ENCODE assay signal across 8 cellular contexts in the genomic region with DNA sequence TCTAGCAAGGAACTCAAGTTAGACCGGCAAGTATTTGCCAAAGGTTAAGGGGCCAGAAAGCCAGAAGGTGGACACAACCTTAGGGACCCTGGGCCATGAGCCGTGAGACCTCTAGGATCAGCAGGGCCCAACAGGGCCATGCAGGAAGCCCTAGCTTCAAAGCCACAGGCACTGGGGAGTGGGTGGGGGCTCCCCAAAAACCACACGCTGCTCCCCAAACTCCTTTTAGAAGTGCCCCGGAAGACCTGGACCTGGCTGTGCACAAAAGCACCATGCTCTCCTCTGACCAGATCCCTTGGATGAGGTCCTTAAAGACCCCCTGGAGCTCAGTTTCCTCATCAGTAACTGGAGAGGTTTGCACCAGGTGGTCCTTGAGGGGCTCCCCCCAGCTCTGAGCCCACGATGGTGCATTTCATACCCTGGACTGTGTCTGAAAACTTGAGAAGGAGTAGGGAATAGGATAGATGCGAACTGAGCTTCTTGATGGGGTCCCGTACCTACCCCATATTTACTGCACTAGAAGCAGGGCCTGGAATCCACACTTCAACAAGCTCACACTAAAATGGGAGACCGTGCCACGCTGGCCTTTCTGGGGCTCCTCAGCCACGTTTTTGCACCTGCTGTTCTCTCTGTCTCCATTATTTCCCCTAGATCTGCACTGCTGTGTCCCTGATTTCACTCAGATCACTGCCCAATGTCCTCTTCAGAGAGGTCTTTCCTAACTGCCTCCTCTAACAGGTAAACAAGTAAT. TPM values are rescaled to one million over a fixed set of nuclear protein-coding genes. Genes with fewer than 3 reads are reported as not detected.
A peak's percentile ranks its signal among the peaks of the same experiment; 100 is the strongest.
DNase-seq lines count a peak whose midpoint lies in the region; ATAC-seq and TF ChIP-seq lines count a peak whose summit lies in the region.

No MANE protein-coding gene starts in this region.

- no peaks in the 10 kb centered on the region for H3K79me2 ChIP-seq in OCI-LY1 (ENCODE audit: insufficient read depth, low read length)

- peaks cover 11% of the 10 kb centered on the region for H3K36me3 Mint-ChIP-seq in effector memory CD8-positive, alpha-beta T cell (ENCODE audit: insufficient read depth)

- no peak for TF ChIP-seq POLR2A in sigmoid colon (IDR thresholded peaks at IDR 0.05)
- no peak for TF ChIP-seq POLR2A in gastroesophageal sphincter (IDR thresholded peaks at IDR 0.05)

- H4K20me1 ChIP-seq in OCI-LY1 (ENCODE audit: insufficient read depth, low read length): no peaks in the 10 kb centered on the region

- H3K27me3 ChIP-seq in OCI-LY1 (ENCODE audit: insufficient read depth, low read length) (no peaks in the 10 kb centered on the region), sigmoid colon (no peaks in the 10 kb centered on the region), gastroesophageal sphincter (no peaks in the 10 kb centered on the region)

- H2AFZ ChIP-seq in OCI-LY1 (ENCODE audit: low read length): no peak overlapping the region

- H3K36me3 ChIP-seq in OCI-LY1 (ENCODE audit: insufficient read depth, low read length): no peaks in the 10 kb centered on the region
- no peaks in the 10 kb centered on the region for H3K36me3 ChIP-seq in sigmoid colon
- no peaks in the 10 kb centered on the region for H3K36me3 ChIP-seq in gastroesophageal sphincter

- H3K9me3 ChIP-seq in OCI-LY1 (ENCODE audit: low read length) (no peaks in the 10 kb centered on the region), sigmoid colon (no peaks in the 10 kb centered on the region), gastroesophageal sphincter (no peaks in the 10 kb centered on the region)

- H3K4me3 Mint-ChIP-seq in effector memory CD8-positive, alpha-beta T cell: peak overlapping the region; percentile 92 to 93

- no peaks in the 10 kb centered on the region for H3K9me3 Mint-ChIP-seq in effector memory CD8-positive, alpha-beta T cell

- H3K4me1 Mint-ChIP-seq in effector memory CD8-positive, alpha-beta T cell (ENCODE audit: low read depth in 2 of 2): peaks cover 37 to 53% of the 10 kb centered on the region in 2 donors

- DNase-seq in GM12865 (ENCODE audit: low read depth) (peak; percentile 31), sigmoid colon (peak; percentile 60), COLO668 (lab: John Stamatoyannopoulos, UW; ENCODE audit: unreplicated experiment) (no peak)
- DNase-seq in effector memory CD8-positive, alpha-beta T cell: peak in 1 of 3 experiments; percentile 15

- H3F3A ChIP-seq in OCI-LY1 (ENCODE audit: insufficient read depth, low read length): no peaks in the 10 kb centered on the region

- H3K9ac ChIP-seq in OCI-LY1 (ENCODE audit: low read length): peak overlapping the region; percentile 73

- peak overlapping the region; percentile 81 for H3K4me2 ChIP-seq in OCI-LY1 (ENCODE audit: low read length)

- TF ChIP-seq EP300 in sigmoid colon (IDR thresholded peaks at IDR 0.05) (no peak), gastroesophageal sphincter (IDR thresholded peaks at IDR 0.05) (no peak)

- H3K27me3 Mint-ChIP-seq in effector memory CD8-positive, alpha-beta T cell: no peaks in the 10 kb centered on the region

- H3K4me1 ChIP-seq in OCI-LY1 (ENCODE audit: insufficient read depth, low read length, severe bottlenecking): peaks cover 24% of the 10 kb centered on the region
- peaks cover 0 to 72% (median 63%) of the 10 kb centered on the region in 4 donors for H3K4me1 ChIP-seq in sigmoid colon
- H3K4me1 ChIP-seq in gastroesophageal sphincter: peaks cover 0 to 19% (median 0%) of the 10 kb centered on the region in 3 donors

- H3K9me2 ChIP-seq in OCI-LY1 (ENCODE audit: low read depth, low read length): no peaks in the 10 kb centered on the region

- intact Hi-C loops in sigmoid colon (cut with DNase I): no loop called here

- peak overlapping the region; percentile 90 for H3K4me3 ChIP-seq in GM12865 (ENCODE audit: low read depth, low read length)
- peak overlapping the region; percentile 64 for H3K4me3 ChIP-seq in OCI-LY1 (ENCODE audit: low read depth, low read length, poor library complexity, severe bottlenecking)
- peak overlapping the region in 1 of 4 donors; percentile 26 for H3K4me3 ChIP-seq in sigmoid colon
- H3K4me3 ChIP-seq in gastroesophageal sphincter: no peak overlapping the region

- no peak for TF ChIP-seq CTCF in GM12865 (IDR thresholded peaks at IDR 0.05; ENCODE audit: insufficient read depth, low read depth, low read length, missing control alignments)
- TF ChIP-seq CTCF in OCI-LY1 (IDR thresholded peaks at IDR 0.05; ENCODE audit: low read length): no peak
- TF ChIP-seq CTCF in sigmoid colon (IDR thresholded peaks at IDR 0.05): no peak
- TF ChIP-seq CTCF in gastroesophageal sphincter (IDR thresholded peaks at IDR 0.05): no peak

- peak overlapping the region; percentile 79 for H3K27ac ChIP-seq in OCI-LY1 (ENCODE audit: low read depth, low read length, poor library complexity, severe bottlenecking)
- peak overlapping the region; percentile 62 to 96 (median 93) for H3K27ac ChIP-seq in sigmoid colon
- H3K27ac ChIP-seq in gastroesophageal sphincter: peak overlapping the region in 1 of 4 donors; percentile 77

- 72 to 87% methylated on average over 10 of the region's 10 CpGs for WGBS in sigmoid colon, 2 donors
- WGBS in gastroesophageal sphincter (ENCODE audit: low coverage in 1 of 2), 2 donors: 82 to 89% methylated on average over 5 to 7 of the region's 10 CpGs

- H3K27ac Mint-ChIP-seq in effector memory CD8-positive, alpha-beta T cell: peak overlapping the region; percentile 97 to 99

- ATAC-seq in effector memory CD8-positive, alpha-beta T cell (replicated peaks): no peak
- ATAC-seq in GM18511 (IDR thresholded peaks at IDR 0.05; ENCODE audit: unreplicated experiment) (no peak), gastroesophageal sphincter (no peak), HG02970 (IDR thresholded peaks at IDR 0.05; ENCODE audit: low FRiP score, unreplicated experiment) (no peak)

RNA-seq across cellular contexts. Expression of gene LBR, which starts 40.6 kb away (rescaled TPM):
- 100 to 1,000 TPM; 134 to 195 (median 169) TPM for total RNA-seq in sigmoid colon
- polyA plus RNA-seq in sigmoid colon: 10 to 100 TPM in 1 of 3 donors, 1 to 10 TPM in 2; 5.4 to 62.2 (median 6.9) TPM
- 100 to 1,000 TPM in 1 of 4 donors, 10 to 100 TPM in 3; 78.2 to 139 (median 92.8) TPM for total RNA-seq in gastroesophageal sphincter

Comparison
In these comparisons a context has a peak if more than half of its experiments do, and no peak if none do; other contexts are left out.
1. H3K4me3 ChIP-seq: peak in GM12865 (single experiment) and OCI-LY1 (single experiment); none in gastroesophageal sphincter (0 of 2).